9 cellular contexts compared by ENCODE assay signal in genomic region chr20:35604444-35604750, GRCh38. TPM values are rescaled to one million over a fixed set of nuclear protein-coding genes. Genes with fewer than 3 reads are reported as not detected.
DNase-seq lines count a peak whose midpoint lies in the region; ATAC-seq and TF ChIP-seq lines count a peak whose summit lies in the region.
"Had no signal": no experiment of that assay in that cellular context is flagged by ENCODE, and none has a peak within 500 bp of the region (broad histone marks: within the 10 kb centered on the region; RNA-seq: fewer than 3 reads in every experiment).

No MANE protein-coding gene starts in this region.

- peaks cover 51% of the 10 kb centered on the region for H3K27me3 Mint-ChIP-seq in stimulated activated naive CD8-positive, alpha-beta T cell treated with anti-CD3 and anti-CD28 coated beads, Interleukin-15, amount 100 ng/mL, for 72 hours

- no peaks in the 10 kb centered on the region for H4K20me1 ChIP-seq in OCI-LY7 (ENCODE audit: insufficient read depth, low read length)

- WGBS in esophagus squamous epithelium, 2 donors = 42 to 63% methylated on average over 3 to 4 of the region's 4 CpGs

- H3K27ac Mint-ChIP-seq in stimulated activated naive CD8-positive, alpha-beta T cell treated with anti-CD3 and anti-CD28 coated beads, Interleukin-15, amount 100 ng/mL, for 72 hours = no peak overlapping the region

- no peaks in the 10 kb centered on the region for H3K79me2 ChIP-seq in OCI-LY7 (ENCODE audit: insufficient read depth, low read depth, low read length)

- TF ChIP-seq POLR2A in esophagus squamous epithelium (IDR thresholded peaks at IDR 0.05) = no peak

- no peaks in the 10 kb centered on the region for H3K9me2 ChIP-seq in OCI-LY7 (ENCODE audit: insufficient read depth, low read length)

- H3K27ac ChIP-seq in OCI-LY7 (ENCODE audit: low read depth, low read length, poor library complexity, severe bottlenecking) (no peak overlapping the region), esophagus squamous epithelium (peak overlapping the region in 1 of 4 donors; percentile 14)

- POLR2A ChIA-PET in OCI-LY7 (lab: Charles Lee) = interaction anchor here (1.0 to 2.1 kb wide), 2 partner anchors 12 to 20 kb away, joined by 4 to 18 read pairs; partner anchors contain the start of gene SPAG4

- no peak overlapping the region for H3K4me3 Mint-ChIP-seq in stimulated activated naive CD8-positive, alpha-beta T cell treated with anti-CD3 and anti-CD28 coated beads, Interleukin-15, amount 100 ng/mL, for 72 hours

- ATAC-seq in stimulated activated naive CD8-positive, alpha-beta T cell treated with anti-CD3 and anti-CD28 coated beads, Interleukin-15, Interleukin-2, amounts not matched to agents 100 U/mL and 50 U/mL, for 24 hours = no peak
- ATAC-seq in stimulated activated naive CD8-positive, alpha-beta T cell treated with anti-CD3 and anti-CD28 coated beads, Interleukin-15, amount 100 ng/mL, for 72 hours = no peak
- ATAC-seq: right cardiac atrium had no signal

- CTCF ChIA-PET in OCI-LY7 (lab: Charles Lee; ENCODE audit: unreplicated experiment) = interaction anchor here (2.3 kb wide), 1 partner anchor 15 kb away, joined by 8 read pairs; no protein-coding TSS in a partner anchor

- H3K4me2 ChIP-seq in OCI-LY7 (ENCODE audit: low read length) = peak overlapping the region; percentile 68; the same call in 1 of the 2 replicates

- no peaks in the 10 kb centered on the region for H3K9me3 Mint-ChIP-seq in stimulated activated naive CD8-positive, alpha-beta T cell treated with anti-CD3 and anti-CD28 coated beads, Interleukin-15, amount 100 ng/mL, for 72 hours

- peak; percentile 80 for TF ChIP-seq CTCF in OCI-LY7 (conservative IDR thresholded peaks at IDR 0.05; ENCODE audit: low read length)
- peak in 4 of 6 experiments; percentile 8 to 36 (median 16) for TF ChIP-seq CTCF in esophagus squamous epithelium (IDR thresholded peaks at IDR 0.05)

- H3K4me1 Mint-ChIP-seq in stimulated activated naive CD8-positive, alpha-beta T cell treated with anti-CD3 and anti-CD28 coated beads, Interleukin-15, amount 100 ng/mL, for 72 hours = peaks cover 34% of the 10 kb centered on the region

- H3K36me3 ChIP-seq in OCI-LY7 (ENCODE audit: insufficient read depth, low read length) (no peaks in the 10 kb centered on the region), esophagus squamous epithelium (no peaks in the 10 kb centered on the region), MG63 (no peaks in the 10 kb centered on the region)

- no TSS peak for BruUV-seq in OCI-LY7 (replicated peaks; lab: Mats Ljungman, UMichigan)

- H3K9me3 ChIP-seq in OCI-LY7 (ENCODE audit: low read length) (no peaks in the 10 kb centered on the region), esophagus squamous epithelium (no peaks in the 10 kb centered on the region), MG63 (no peaks in the 10 kb centered on the region)

- DNase-seq in stimulated activated naive CD8-positive, alpha-beta T cell treated with anti-CD3 and anti-CD28 coated beads, Interleukin-15, Interleukin-2, amounts not matched to agents 100 U/mL and 50 U/mL, for 24 hours = peak; percentile 47
- DNase-seq in stimulated activated naive CD8-positive, alpha-beta T cell treated with anti-CD3 and anti-CD28 coated beads, Interleukin-15, amount 100 ng/mL, for 72 hours = no peak
- peak; percentile 74 for DNase-seq in OCI-LY7 (ENCODE audit: low spot score)
- DNase-seq in esophagus squamous epithelium (lab: John Stamatoyannopoulos, UW) = no peak
- no peak for DNase-seq in SKM-1 (lab: John Stamatoyannopoulos, UW; ENCODE audit: unreplicated experiment)
- DNase-seq in MG63 = no peak
- no peak for DNase-seq in superior temporal gyrus (ENCODE audit: extremely low spot score)
- no peak for DNase-seq in NOMO-1 (lab: John Stamatoyannopoulos, UW; ENCODE audit: unreplicated experiment in 2 of 2)
- DNase-seq: right cardiac atrium had no signal

- no peak overlapping the region for H2AFZ ChIP-seq in OCI-LY7 (ENCODE audit: low read length)

- H3K27me3 ChIP-seq in esophagus squamous epithelium (peaks cover 0 to 31% (median 3%) of the 10 kb centered on the region in 4 donors), MG63 (peaks cover 12% of the 10 kb centered on the region)

- peaks cover 63% of the 10 kb centered on the region for H3K4me1 ChIP-seq in OCI-LY7 (ENCODE audit: insufficient read depth, low read length, poor library complexity, severe bottlenecking)
- peaks cover 15 to 31% (median 17%) of the 10 kb centered on the region in 3 donors for H3K4me1 ChIP-seq in esophagus squamous epithelium

- intact Hi-C loops in OCI-LY7 (cut with micrococcal nuclease; ENCODE audit: unreplicated experiment) (loop anchor here (5.0 kb wide), 1 partner anchor 93 kb away; the partner anchor contains the start of genes NFS1 and ROMO1), esophagus squamous epithelium (cut with DNase I) (no loop called here)

- no peak overlapping the region for H3K4me3 ChIP-seq in OCI-LY7 (ENCODE audit: low read depth, low read length, poor library complexity, severe bottlenecking)
- no peak overlapping the region for H3K4me3 ChIP-seq in esophagus squamous epithelium
- no peak overlapping the region for H3K4me3 ChIP-seq in MG63

RNA-seq across cellular contexts. Expression of gene SPAG4, which starts 11.2 kb away (rescaled TPM):
- 12.1 and 24.7 TPM in 2 replicates for total RNA-seq in OCI-LY7 (2014; rRNA removed; shearing (Covaris generic))
- total RNA-seq in OCI-LY7 (2022) (58.2 and 64.2 TPM in 2 replicates), esophagus squamous epithelium (1 to 10 TPM in 2 of 4 donors, under 1 TPM in 2; 0.44 to 4.8 (median 2.6) TPM)
- 0.47 and 1.4 TPM in 2 replicates for total RNA-seq in MG63 (2014; rRNA removed; shearing (Covaris generic); ENCODE audit: low replicate concordance)

Comparison
In these comparisons a context has a peak if more than half of its experiments do, and no peak if none do; other contexts are left out.
1. DNase-seq: peak in stimulated activated naive CD8-positive, alpha-beta T cell treated with anti-CD3 and anti-CD28 coated beads, Interleukin-15, Interleukin-2, amounts not matched to agents 100 U/mL and 50 U/mL, for 24 hours (single experiment) and OCI-LY7 (single experiment); none in stimulated activated naive CD8-positive, alpha-beta T cell treated with anti-CD3 and anti-CD28 coated beads, Interleukin-15, amount 100 ng/mL, for 72 hours (0 of 2), esophagus squamous epithelium (single experiment), SKM-1 (single experiment), MG63 (single experiment), superior temporal gyrus (single experiment) and NOMO-1 (0 of 2).